30 cellular contexts compared by ENCODE assay signal in the genomic region with DNA sequence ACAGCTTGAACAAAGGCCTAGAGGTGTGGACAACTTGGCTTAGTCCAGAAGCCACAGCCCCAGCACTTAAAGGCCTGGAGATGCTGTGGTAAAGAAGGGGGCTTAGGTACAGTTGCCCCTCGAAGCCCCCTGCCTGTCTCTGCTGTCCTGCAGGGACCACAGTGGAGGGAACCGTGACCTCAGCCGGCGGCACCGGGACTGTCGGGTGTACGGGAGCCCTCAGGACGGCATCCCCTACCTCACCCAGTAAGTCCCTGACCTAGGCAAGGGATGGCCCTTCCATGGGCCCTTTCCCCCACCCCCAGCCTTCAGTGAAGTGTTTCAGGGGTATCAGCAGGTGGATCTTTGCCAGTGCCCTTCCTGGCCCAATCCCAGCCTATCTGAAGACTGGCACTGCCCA. TPM values are rescaled to one million over a fixed set of nuclear protein-coding genes. Genes with fewer than 3 reads are reported as not detected.
"Had no signal": no experiment of that assay in that cellular context is flagged by ENCODE, and none has a peak within 500 bp of the region (broad histone marks: within the 10 kb centered on the region; RNA-seq: fewer than 3 reads in every experiment).

No MANE protein-coding gene starts in this region.

- H3K9me3 ChIP-seq: colonic mucosa, esophagus squamous epithelium, gastrocnemius medialis, heart right ventricle, left lung, lower lobe of right lung had no signal

- ATAC-seq: effector memory CD8-positive, alpha-beta T cell; esophagus mucosa; gastrocnemius medialis; heart right ventricle; left cardiac atrium; left lung; left ventricle myocardium superior; lower lobe of right lung; naive thymus-derived CD4-positive, alpha-beta T cell had no signal

- H3K27me3 ChIP-seq: colonic mucosa, esophagus squamous epithelium, gastrocnemius medialis, heart right ventricle, left lung had no signal

- DNase-seq: colonic mucosa; cortex of kidney; effector CD8-positive, alpha-beta T cell; effector memory CD8-positive, alpha-beta T cell; endodermal cell; erythroblast; esophagus squamous epithelium; foreskin fibroblast; foreskin melanocyte; gastrocnemius medialis; glutamatergic neuron; head of caudate nucleus; heart right ventricle; hippocampal formation; left cardiac atrium; left lung; left ventricle myocardium superior; lower lobe of right lung; mesendoderm; midbrain; naive thymus-derived CD4-positive, alpha-beta T cell had no signal

- H3K27ac ChIP-seq: colonic mucosa, epithelial cell of prostate, esophagus squamous epithelium, gastrocnemius medialis, heart right ventricle, left lung, lower lobe of right lung had no signal

- H3K4me1 ChIP-seq: colonic mucosa, gastrocnemius medialis, heart right ventricle, left lung, lower lobe of right lung had no signal

- H3K36me3 ChIP-seq: colonic mucosa, gastrocnemius medialis had no signal

- H3K4me3 ChIP-seq: colonic mucosa, esophagus squamous epithelium, gastrocnemius medialis, heart right ventricle, left lung, lower lobe of right lung had no signal

RNA-seq across cellular contexts. Expression of a gene that starts 15.3 kb away (rescaled TPM):
- total RNA-seq: colonic mucosa, dermis microvascular lymphatic vessel endothelial cell, esophagus mucosa, esophagus squamous epithelium, gastrocnemius medialis, glomerular endothelial cell, heart right ventricle, kidney epithelial cell, left cardiac atrium, left ventricle myocardium superior, lower leg skin, lung microvascular endothelial cell, mononuclear cell had no signal
- polyA plus RNA-seq: keratinocyte; naive thymus-derived CD4-positive, alpha-beta T cell had no signal

RNA-seq across cellular contexts. Expression of a gene that starts 40.7 kb away (rescaled TPM):
- total RNA-seq: glomerular endothelial cell had no signal
